In the genomic region with DNA sequence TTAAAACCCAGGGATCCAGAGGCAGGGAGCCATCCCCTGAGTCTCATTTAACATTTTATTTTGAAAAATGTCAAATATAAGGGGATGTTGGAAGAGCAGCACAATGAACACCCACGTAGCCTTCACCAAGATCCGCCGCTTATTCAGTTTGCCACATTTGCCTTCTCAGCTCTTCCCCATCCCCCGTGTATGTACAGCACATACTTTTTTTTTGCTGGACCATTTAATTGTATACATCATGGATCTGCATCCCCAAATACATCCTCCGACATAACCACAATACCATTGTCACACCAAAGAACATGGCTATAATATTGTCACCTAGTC, we compare ENCODE assay signal across 9 cellular contexts.
"Had no signal": no experiment of that assay in that cellular context is flagged by ENCODE, and none has a peak within 500 bp of the region (broad histone marks: within the 10 kb centered on the region; RNA-seq: fewer than 3 reads in every experiment).

No MANE protein-coding gene starts in this region.

- H3K4me3 Mint-ChIP-seq: GM23338, HFFc6, IgD-negative memory B cell had no signal

- H3K9me3 Mint-ChIP-seq: GM23338, HFFc6 had no signal

- H3K4me2 ChIP-seq: GM23338 had no signal

- DNase-seq: H7, HFFc6, KBM-7 had no signal

- H3K9me3 ChIP-seq: HAP-1 had no signal

- H3K27ac ChIP-seq: HL-60 had no signal

- H3K27ac Mint-ChIP-seq: GM23338, HFFc6, IgD-negative memory B cell had no signal

- H2AFZ ChIP-seq: GM23338 had no signal

- H3K36me3 Mint-ChIP-seq: IgD-negative memory B cell had no signal

- H3K36me3 ChIP-seq: HAP-1 had no signal

- H3K4me1 ChIP-seq: HAP-1 had no signal

- H3K4me3 ChIP-seq: GM23338, HAP-1 had no signal

- H3K4me1 Mint-ChIP-seq: IgD-negative memory B cell had no signal

- ATAC-seq: HCT116, HepG2 had no signal
